ENCODE assay signal across 22 cellular contexts in the genomic region with DNA sequence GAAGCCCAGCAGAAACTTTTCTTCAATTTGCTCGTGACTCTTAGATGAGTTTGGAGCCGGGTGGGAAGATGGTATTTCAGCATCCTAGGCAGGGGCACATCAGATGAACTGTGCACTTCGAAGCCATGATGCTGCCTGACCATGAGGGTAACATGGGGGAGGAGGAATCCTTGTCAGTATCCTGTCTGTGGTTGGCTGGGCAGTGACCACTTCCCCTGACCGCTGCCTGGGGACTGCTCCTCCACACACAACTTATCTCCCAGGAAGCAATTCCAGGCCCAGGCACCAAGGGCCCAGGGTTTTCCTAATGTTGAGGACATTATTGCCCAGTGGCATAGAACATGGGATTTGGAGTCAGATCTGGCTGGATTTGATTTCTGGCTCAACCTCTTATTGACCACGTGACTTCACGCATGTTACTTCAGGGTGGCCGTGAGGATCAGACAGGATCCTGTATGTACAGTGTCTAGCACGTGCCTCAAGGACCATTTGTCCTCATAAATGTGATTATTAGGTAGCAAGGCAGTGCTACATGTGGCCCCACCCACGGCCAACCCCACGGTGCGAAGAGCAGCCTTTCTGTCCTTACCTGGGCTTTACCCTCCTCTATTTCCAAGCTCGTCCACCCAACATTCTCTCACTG.
"Had no signal": no experiment of that assay in that cellular context is flagged by ENCODE, and none has a peak within 500 bp of the region (broad histone marks: within the 10 kb centered on the region; RNA-seq: fewer than 3 reads in every experiment).

No MANE protein-coding gene starts in this region.

- H3K4me3 Mint-ChIP-seq: activated naive CD8-positive, alpha-beta T cell treated with anti-CD3 and anti-CD28 coated beads, Interleukin-2, amount 10 ng/mL, durations not matched to agents 7 days and 5 days; brain; central memory CD8-positive, alpha-beta T cell; memory B cell; naive B cell; stimulated activated naive CD8-positive, alpha-beta T cell treated with anti-CD3 and anti-CD28 coated beads, Interleukin-15, Interleukin-2, amounts not matched to agents 100 ng/mL and 50 ng/mL, for 24 hours; T-helper 1 cell treated with Interleukin-12 subunit alpha and Interleukin-12 subunit beta and Interleukin-4 antibody, amounts not matched to agents 30 μg/mL and 1 μg/mL, for 36 hours had no signal

- H3K4me3 ChIP-seq: mucosa of descending colon, psoas muscle, thoracic aorta had no signal

- H3K4me1 ChIP-seq: psoas muscle had no signal

- DNase-seq: activated CD4-positive, alpha-beta T cell treated with anti-CD3 and anti-CD28 coated beads, Interleukin-2, amount 50 U/mL, for 4 hours; activated naive CD4-positive, alpha-beta T cell treated with Interleukin-2 at 50 U/mL for 16 hours; activated naive CD8-positive, alpha-beta T cell treated with anti-CD3 and anti-CD28 coated beads, Interleukin-2, amount 10 ng/mL, durations not matched to agents 7 days and 5 days; activated T-cell treated with anti-CD3 and anti-CD28 coated beads, Interleukin-2, amount 50 U/mL, for 1 hour; cortex of kidney; effector CD4-positive, alpha-beta T cell; kidney glomerular epithelial cell; mucosa of descending colon; naive B cell; psoas muscle; right cardiac atrium; small intestine; stimulated activated CD4-positive, alpha-beta T cell treated with anti-CD3 and anti-CD28 coated beads, Interleukin-15, amount 100 ng/mL, for 24 hours; stimulated activated CD4-positive, alpha-beta T cell treated with anti-CD3 and anti-CD28 coated beads, Interleukin-2, amount 100 ng/mL, for 48 hours had no signal

- H3K9me3 Mint-ChIP-seq: activated naive CD8-positive, alpha-beta T cell treated with anti-CD3 and anti-CD28 coated beads, Interleukin-2, amount 10 ng/mL, durations not matched to agents 7 days and 5 days; activated T-helper 2 cell treated with anti-CD3 and anti-CD28 coated beads, Interferon-gamma antibody, Interleukin-2, Interleukin-4, amounts not matched to agents 10 μg/mL and 5 μg/mL and 100 μg/mL, durations not matched to agents 14 hours and 24 hours and 36 hours; brain; central memory CD8-positive, alpha-beta T cell; memory B cell; naive B cell; neural crest cell; stimulated activated naive CD8-positive, alpha-beta T cell treated with anti-CD3 and anti-CD28 coated beads, Interleukin-15, Interleukin-2, amounts not matched to agents 100 ng/mL and 50 ng/mL, for 24 hours; T-helper 1 cell treated with Interleukin-12 subunit alpha and Interleukin-12 subunit beta and Interleukin-4 antibody, amounts not matched to agents 30 μg/mL and 1 μg/mL, for 36 hours had no signal

- H3K36me3 ChIP-seq: thoracic aorta had no signal

- H3K4me1 Mint-ChIP-seq: activated naive CD8-positive, alpha-beta T cell treated with anti-CD3 and anti-CD28 coated beads, Interleukin-2, amount 10 ng/mL, durations not matched to agents 7 days and 5 days; central memory CD8-positive, alpha-beta T cell had no signal

- H3K27ac ChIP-seq: psoas muscle, thoracic aorta had no signal

- H3K9me3 ChIP-seq: mucosa of descending colon, psoas muscle, thoracic aorta had no signal

- H3K36me3 Mint-ChIP-seq: activated naive CD8-positive, alpha-beta T cell treated with anti-CD3 and anti-CD28 coated beads, Interleukin-2, amount 10 ng/mL, durations not matched to agents 7 days and 5 days; brain; memory B cell; naive B cell had no signal

- FAIRE-seq: small intestine had no signal

- ATAC-seq: mucosa of descending colon, psoas muscle, right cardiac atrium had no signal

- H3K27ac Mint-ChIP-seq: activated naive CD8-positive, alpha-beta T cell treated with anti-CD3 and anti-CD28 coated beads, Interleukin-2, amount 10 ng/mL, durations not matched to agents 7 days and 5 days; activated T-helper 2 cell treated with anti-CD3 and anti-CD28 coated beads, Interferon-gamma antibody, Interleukin-2, Interleukin-4, amounts not matched to agents 10 μg/mL and 5 μg/mL and 100 μg/mL, durations not matched to agents 14 hours and 24 hours and 36 hours; memory B cell; naive B cell; stimulated activated naive CD8-positive, alpha-beta T cell treated with anti-CD3 and anti-CD28 coated beads, Interleukin-15, Interleukin-2, amounts not matched to agents 100 ng/mL and 50 ng/mL, for 24 hours; T-helper 1 cell treated with Interleukin-12 subunit alpha and Interleukin-12 subunit beta and Interleukin-4 antibody, amounts not matched to agents 30 μg/mL and 1 μg/mL, for 36 hours had no signal
